Comparison of ENCODE assay signal across 18 cellular contexts in the genomic region with DNA sequence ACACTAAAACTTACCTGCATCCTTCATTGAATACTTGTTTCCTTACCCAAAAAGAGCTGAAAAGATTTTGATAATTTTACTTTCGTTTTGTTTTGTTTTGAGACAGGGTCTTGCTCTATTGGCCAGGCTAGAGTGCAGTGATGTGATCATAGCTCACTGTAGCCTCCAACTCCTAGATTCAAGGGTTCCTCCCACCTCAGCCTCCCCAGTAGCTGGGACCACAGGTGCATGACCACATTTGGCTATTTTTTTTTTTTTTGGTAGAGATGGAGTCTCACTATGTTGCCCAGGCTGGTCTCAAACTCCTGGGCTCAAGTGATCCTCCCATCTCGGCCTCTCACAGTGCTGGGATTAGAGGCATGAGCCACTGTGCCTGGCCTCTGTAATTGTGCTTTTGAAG. TPM values are rescaled to one million over a fixed set of nuclear protein-coding genes. Genes with fewer than 3 reads are reported as not detected.
DNase-seq lines count a peak whose midpoint lies in the region; TF ChIP-seq lines count a peak whose summit lies in the region.
"Had no signal": no experiment of that assay in that cellular context is flagged by ENCODE, and none has a peak within 500 bp of the region (broad histone marks: within the 10 kb centered on the region; RNA-seq: fewer than 3 reads in every experiment).

No MANE protein-coding gene starts in this region.

- TF ChIP-seq CTCF in progenitor cell of endocrine pancreas (IDR thresholded peaks at IDR 0.05; ENCODE audit: unreplicated experiment): no peak

- peak overlapping the region; percentile 54 for H3K27ac ChIP-seq in cingulate gyrus (ENCODE audit: low read depth, low read length)
- H3K27ac ChIP-seq: C4-2B had no signal

- H3K4me1 Mint-ChIP-seq in activated naive CD8-positive, alpha-beta T cell (ENCODE audit: low read depth): peaks cover 65% of the 10 kb centered on the region
- H3K4me1 Mint-ChIP-seq in activated naive CD8-positive, alpha-beta T cell treated with anti-CD3 and anti-CD28 coated beads for 36 hours: peaks cover 46% of the 10 kb centered on the region
- peaks cover 18% of the 10 kb centered on the region for H3K4me1 Mint-ChIP-seq in progenitor cell of endocrine pancreas (ENCODE audit: low read depth)

- H3K4me3 Mint-ChIP-seq in activated naive CD8-positive, alpha-beta T cell: no peak overlapping the region
- H3K4me3 Mint-ChIP-seq in activated naive CD8-positive, alpha-beta T cell treated with anti-CD3 and anti-CD28 coated beads for 36 hours: no peak overlapping the region
- no peak overlapping the region for H3K4me3 Mint-ChIP-seq in progenitor cell of endocrine pancreas (ENCODE audit: low read depth)

- H3K27ac Mint-ChIP-seq in activated naive CD8-positive, alpha-beta T cell: peak overlapping the region; percentile 69
- H3K27ac Mint-ChIP-seq in activated naive CD8-positive, alpha-beta T cell treated with anti-CD3 and anti-CD28 coated beads for 36 hours: no peak overlapping the region
- H3K27ac Mint-ChIP-seq in progenitor cell of endocrine pancreas: no peak overlapping the region

- H3K36me3 Mint-ChIP-seq in activated naive CD8-positive, alpha-beta T cell: no peaks in the 10 kb centered on the region
- H3K36me3 Mint-ChIP-seq in activated naive CD8-positive, alpha-beta T cell treated with anti-CD3 and anti-CD28 coated beads for 36 hours: peaks cover 4% of the 10 kb centered on the region
- H3K36me3 Mint-ChIP-seq in progenitor cell of endocrine pancreas (ENCODE audit: insufficient read depth): peaks cover 2% of the 10 kb centered on the region

- DNase-seq in activated naive CD8-positive, alpha-beta T cell treated with anti-CD3 and anti-CD28 coated beads for 36 hours: no peak
- DNase-seq in progenitor cell of endocrine pancreas (ENCODE audit: low spot score, unreplicated experiment) (no peak), NCI-H1436 (lab: John Stamatoyannopoulos, UW) (no peak)
- DNase-seq: COR-L47, EL, KBM-7, MV-4-11, NCI-H1417, NCI-H1930, NCI-H2171, NCI-H446, NCI-H69, OCI-M1, SIG-M5 had no signal

- H3K9me3 Mint-ChIP-seq in activated naive CD8-positive, alpha-beta T cell (ENCODE audit: low read depth): no peaks in the 10 kb centered on the region
- H3K9me3 Mint-ChIP-seq in activated naive CD8-positive, alpha-beta T cell treated with anti-CD3 and anti-CD28 coated beads for 36 hours: no peaks in the 10 kb centered on the region
- H3K9me3 Mint-ChIP-seq in progenitor cell of endocrine pancreas (ENCODE audit: low read depth): no peaks in the 10 kb centered on the region

- H3K27me3 Mint-ChIP-seq in activated naive CD8-positive, alpha-beta T cell: no peaks in the 10 kb centered on the region
- H3K27me3 Mint-ChIP-seq in activated naive CD8-positive, alpha-beta T cell treated with anti-CD3 and anti-CD28 coated beads for 36 hours: no peaks in the 10 kb centered on the region
- no peaks in the 10 kb centered on the region for H3K27me3 Mint-ChIP-seq in progenitor cell of endocrine pancreas

RNA-seq across cellular contexts. Expression of a gene that starts 10.0 kb away (rescaled TPM):
- under 1 TPM; 0.78 to 0.89 TPM for total RNA-seq in activated naive CD8-positive, alpha-beta T cell treated with anti-CD3 and anti-CD28 coated beads for 36 hours
- 1.8 and 2.7 TPM in 2 replicates for total RNA-seq in progenitor cell of endocrine pancreas

RNA-seq across cellular contexts. Expression of a gene that starts 13.1 kb away (rescaled TPM):
- not detected for total RNA-seq in activated naive CD8-positive, alpha-beta T cell treated with anti-CD3 and anti-CD28 coated beads for 36 hours
- 2.5 and 3.1 TPM in 2 replicates for total RNA-seq in progenitor cell of endocrine pancreas
- total RNA-seq: RPMI7951 had no signal

RNA-seq across cellular contexts. Expression of a gene that starts 18.2 kb away (rescaled TPM):
- 10 to 100 TPM; 47.9 to 53.2 TPM for total RNA-seq in activated naive CD8-positive, alpha-beta T cell treated with anti-CD3 and anti-CD28 coated beads for 36 hours
- total RNA-seq in progenitor cell of endocrine pancreas: 57.0 and 62.5 TPM in 2 replicates

RNA-seq across cellular contexts. Expression of a gene that starts 28.4 kb away (rescaled TPM):
- total RNA-seq in activated naive CD8-positive, alpha-beta T cell treated with anti-CD3 and anti-CD28 coated beads for 36 hours: not detected
- 0.89 TPM in 1 of 2 replicates, not detected in the other for total RNA-seq in progenitor cell of endocrine pancreas

RNA-seq across cellular contexts. Expression of a gene that starts 32.8 kb away (rescaled TPM):
- 1 to 10 TPM; 7.8 to 8.9 TPM for total RNA-seq in activated naive CD8-positive, alpha-beta T cell treated with anti-CD3 and anti-CD28 coated beads for 36 hours
- 38.7 and 40.1 TPM in 2 replicates for total RNA-seq in progenitor cell of endocrine pancreas
